13 cellular contexts compared by ENCODE assay signal in genomic region chr10:124436191-124436638, GRCh38. TPM values are rescaled to one million over a fixed set of nuclear protein-coding genes. Genes with fewer than 3 reads are reported as not detected.
DNase-seq lines count a peak whose midpoint lies in the region; ATAC-seq and TF ChIP-seq lines count a peak whose summit lies in the region.
"Had no signal": no experiment of that assay in that cellular context is flagged by ENCODE, and none has a peak within 500 bp of the region (broad histone marks: within the 10 kb centered on the region; RNA-seq: fewer than 3 reads in every experiment).

No MANE protein-coding gene starts in this region.

- peak; percentile 80 for ATAC-seq in GM19395 (IDR thresholded peaks at IDR 0.05; ENCODE audit: unreplicated experiment)
- ATAC-seq in HG03139 (IDR thresholded peaks at IDR 0.05; ENCODE audit: unreplicated experiment) = peak; percentile 69
- no peak for ATAC-seq in body of pancreas
- ATAC-seq in Right ventricle myocardium inferior = no peak

- no peaks in the 10 kb centered on the region for H3F3A ChIP-seq in DOHH2 (ENCODE audit: control insufficient read depth, insufficient read depth)

- peak; percentile 48 for DNase-seq in RPMI8226
- DNase-seq in NCI-H187 treated with DMSO at 0.1 percent for 48 hours (lab: John Stamatoyannopoulos, UW) = no peak
- no peak for DNase-seq in stomach
- no peak for DNase-seq in body of pancreas
- no peak for DNase-seq in Right ventricle myocardium inferior (ENCODE audit: missing footprints)
- DNase-seq: activated CD4-positive, alpha-beta T cell treated with anti-CD3 and anti-CD28 coated beads, Interleukin-2, amount 10 ng/mL, durations not matched to agents 7 days and 5 days; aorta had no signal

- H3K4me1 ChIP-seq in DOHH2 (ENCODE audit: control insufficient read depth, low read length) = peaks cover 10% of the 10 kb centered on the region
- H3K4me1 ChIP-seq in stomach = no peaks in the 10 kb centered on the region
- no peaks in the 10 kb centered on the region for H3K4me1 ChIP-seq in body of pancreas

- H3K27ac ChIP-seq in DOHH2 (ENCODE audit: low read depth, low read length) = no peak overlapping the region
- H3K27ac ChIP-seq in stomach = no peak overlapping the region
- H3K27ac ChIP-seq in body of pancreas = no peak overlapping the region

- H3K9me3 ChIP-seq in DOHH2 (ENCODE audit: control insufficient read depth, insufficient read depth, low read length) = no peaks in the 10 kb centered on the region
- no peaks in the 10 kb centered on the region for H3K9me3 ChIP-seq in stomach
- H3K9me3 ChIP-seq in body of pancreas = no peaks in the 10 kb centered on the region

- no peak for TF ChIP-seq EP300 in stomach (IDR thresholded peaks at IDR 0.05)

- H3K36me3 ChIP-seq in DOHH2 (ENCODE audit: control insufficient read depth, low read length) (no peaks in the 10 kb centered on the region), stomach (no peaks in the 10 kb centered on the region), body of pancreas (replicated peaks in 1 of 2; ENCODE audit: insufficient read depth in 1 of 2, low read depth in 2 of 2) (no peaks in the 10 kb centered on the region)

- TF ChIP-seq CTCF in DOHH2 (IDR thresholded peaks at IDR 0.05; ENCODE audit: low read depth, low read length, poor library complexity, severe bottlenecking) (no peak), stomach (IDR thresholded peaks at IDR 0.05) (no peak), body of pancreas (IDR thresholded peaks at IDR 0.05) (no peak)

- intact Hi-C loops in stomach (cut with DNase I; ENCODE audit: low total_unique reads) (no loop called here), body of pancreas (cut with DNase I) (no loop called here), Right ventricle myocardium inferior (cut with DNase I) (no loop called here)

- no peaks in the 10 kb centered on the region for H3K79me2 ChIP-seq in DOHH2 (ENCODE audit: control insufficient read depth, low read length)

- 72 to 86% (median 81%) methylated on average over 6 to 8 of the region's 8 CpGs for WGBS in stomach, 5 donors
- WGBS in body of pancreas, 2 donors = 74 to 75% methylated on average over 8 of the region's 8 CpGs

- H3K4me2 ChIP-seq in DOHH2 (ENCODE audit: low read length) = peak overlapping the region; percentile 46

- no peaks in the 10 kb centered on the region for H4K20me1 ChIP-seq in DOHH2 (ENCODE audit: control insufficient read depth, insufficient read depth, low read depth, low read length)

- H3K4me3 ChIP-seq in DOHH2 (ENCODE audit: low read length) (0 out of 2 replicates have a peak overlapping the region, but pooled peaks have one; percentile 20), stomach (no peak overlapping the region), body of pancreas (no peak overlapping the region)

- H3K27me3 ChIP-seq in DOHH2 (ENCODE audit: control insufficient read depth, low read length) (peaks cover 19% of the 10 kb centered on the region), stomach (no peaks in the 10 kb centered on the region), body of pancreas (no peaks in the 10 kb centered on the region)

- H3K9me2 ChIP-seq in DOHH2 (replicated peaks; ENCODE audit: control insufficient read depth, low read length) = no peaks in the 10 kb centered on the region

- TF ChIP-seq POLR2A in stomach (IDR thresholded peaks at IDR 0.05) (no peak), body of pancreas (IDR thresholded peaks at IDR 0.05) (no peak)

RNA-seq across cellular contexts. Expression of gene NKX1-2, which starts 13.6 kb away (rescaled TPM):
- not detected for total RNA-seq in stomach
- under 1 TPM in 1 of 3 donors, not detected in 2; 0.10 TPM for polyA plus RNA-seq in stomach
- total RNA-seq in body of pancreas = not detected
- total RNA-seq in Right ventricle myocardium inferior = not detected
- total RNA-seq: activated CD4-positive, alpha-beta T cell treated with anti-CD3 and anti-CD28 coated beads, Interleukin-2, amount 10 ng/mL, durations not matched to agents 7 days and 5 days; aorta; fibroblast of villous mesenchyme; lung microvascular endothelial cell had no signal
- polyA plus RNA-seq: aorta, BJ had no signal

RNA-seq across cellular contexts. Expression of gene OAT, which starts 17.5 kb away (rescaled TPM):
- total RNA-seq in stomach (100 to 1,000 TPM in 1 of 5 donors, 10 to 100 TPM in 4; 26.1 to 243 (median 75.0) TPM), body of pancreas (10 to 100 TPM; 22.8 to 40.9 TPM), Right ventricle myocardium inferior (27.3 TPM)
- polyA plus RNA-seq in stomach = 10 to 100 TPM; 63.6 to 94.9 (median 63.8) TPM

RNA-seq across cellular contexts. Expression of gene LHPP, which starts 25.4 kb away (rescaled TPM):
- total RNA-seq in stomach (10 to 100 TPM in 4 of 5 donors, 1 to 10 TPM in 1; 8.5 to 48.7 (median 17.5) TPM), body of pancreas (1 to 10 TPM; 4.9 to 9.9 TPM), Right ventricle myocardium inferior (5.8 TPM)
- polyA plus RNA-seq in stomach = 10 to 100 TPM; 14.6 to 24.0 (median 16.6) TPM

Comparison
In these comparisons a context has a peak if more than half of its experiments do, and no peak if none do; other contexts are left out.
1. ATAC-seq: peak in GM19395 (single experiment) and HG03139 (single experiment); none in body of pancreas (single experiment) and Right ventricle myocardium inferior (single experiment).